19 cellular contexts compared by ENCODE assay signal in the genomic region with DNA sequence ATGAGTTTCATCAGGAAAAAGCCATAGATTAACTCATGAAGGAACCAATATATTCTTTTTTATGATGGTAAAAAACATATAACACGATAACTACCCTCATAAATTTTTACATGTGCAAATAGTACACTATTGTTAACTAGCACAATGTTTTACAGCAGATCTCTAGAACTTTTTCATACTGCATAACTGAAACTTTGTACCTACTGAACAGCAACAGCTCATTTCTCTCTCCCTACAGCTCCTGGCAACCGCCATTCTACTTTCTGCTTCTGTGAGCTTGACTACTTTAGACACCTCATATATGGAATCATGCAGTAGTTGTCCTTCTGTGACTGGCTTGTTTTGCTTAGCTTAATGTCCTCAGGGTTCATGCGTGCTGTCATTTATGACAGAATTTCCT.
DNase-seq lines count a peak whose midpoint lies in the region; ATAC-seq, FAIRE-seq and TF ChIP-seq lines count a peak whose summit lies in the region.
"Had no signal": no experiment of that assay in that cellular context is flagged by ENCODE, and none has a peak within 500 bp of the region (broad histone marks: within the 10 kb centered on the region; RNA-seq: fewer than 3 reads in every experiment).

No MANE protein-coding gene starts in this region.

- TF ChIP-seq CTCF in smooth muscle cell (IDR thresholded peaks at IDR 0.05; ENCODE audit: borderline replicate concordance, insufficient read depth, poor library complexity, severe bottlenecking) = no peak

- H3K27ac ChIP-seq in SK-N-MC = peak overlapping the region; percentile 86
- H3K27ac ChIP-seq in smooth muscle cell (ENCODE audit: low read depth) = peak overlapping the region; percentile 63
- H3K27ac ChIP-seq: GM23248, Peyer's patch had no signal

- no peaks in the 10 kb centered on the region for H3K36me3 ChIP-seq in SK-N-MC (ENCODE audit: insufficient read depth, low read length)
- no peaks in the 10 kb centered on the region for H3K36me3 ChIP-seq in smooth muscle cell (ENCODE audit: low read depth)
- H3K36me3 ChIP-seq: Peyer's patch had no signal

- DNase-seq in activated CD4-positive, alpha-beta memory T cell treated with anti-CD3 and anti-CD28 coated beads for 36 hours = peak; percentile 50
- no peak for DNase-seq in activated CD4-positive, alpha-beta memory T cell treated with anti-CD3 and anti-CD28 coated beads, Interleukin-2, amount 10 ng/mL, durations not matched to agents 7 days and 5 days
- no peak for DNase-seq in GM19239 (ENCODE audit: insufficient read length, low spot score)
- no peak for DNase-seq in SK-N-MC (ENCODE audit: low read depth, low spot score)
- no peak for DNase-seq in smooth muscle cell (lab: John Stamatoyannopoulos, UW; ENCODE audit: unreplicated experiment)
- no peak for DNase-seq in COLO668 (lab: John Stamatoyannopoulos, UW; ENCODE audit: unreplicated experiment)
- DNase-seq: Caco-2, Karpas-422, MM.1S, NCI-H1105, NCI-H187, Peyer's patch, Right ventricle myocardium superior had no signal

- H3K79me2 ChIP-seq in smooth muscle cell (ENCODE audit: low read depth) = no peaks in the 10 kb centered on the region

- WGBS in smooth muscle cell (ENCODE audit: low lambda C conversion rate) = 91% methylated on average over 3 of the region's 3 CpGs

- H3K4me3 ChIP-seq in SK-N-MC (peak overlapping the region; percentile 57), smooth muscle cell (no peak overlapping the region)
- H3K4me3 ChIP-seq: A549, GM23248, Peyer's patch had no signal

- H3K9ac ChIP-seq in SK-N-MC (ENCODE audit: insufficient read length) (no peak overlapping the region), smooth muscle cell (ENCODE audit: low read depth) (no peak overlapping the region)
- H3K9ac ChIP-seq: GM23248 had no signal

- intact Hi-C loops in activated CD4-positive, alpha-beta memory T cell treated with anti-CD3 and anti-CD28 coated beads for 36 hours (cut with micrococcal nuclease) = loop anchor here (1.0 to 2.0 kb wide), 8 partner anchors 9 to 257 kb away; no protein-coding TSS in a partner anchor

- H3K27me3 ChIP-seq in smooth muscle cell (ENCODE audit: low read depth) = no peaks in the 10 kb centered on the region
- H3K27me3 ChIP-seq: Peyer's patch had no signal

- POLR2A ChIA-PET in activated CD4-positive, alpha-beta memory T cell treated with anti-CD3 and anti-CD28 coated beads for 36 hours (lab: Charles Lee) = interaction anchor here (0.7 to 2.8 kb wide), 4 partner anchors 9 to 235 kb away, joined by 3 to 15 read pairs (median 4); a partner anchor contains a TSS
- POLR2A ChIA-PET in activated CD4-positive, alpha-beta memory T cell treated with anti-CD3 and anti-CD28 coated beads, Interleukin-2, amount 10 ng/mL, durations not matched to agents 7 days and 5 days (lab: Charles Lee) = interaction anchor here (1.5 to 3.8 kb wide), 4 partner anchors 9 to 235 kb away, joined by 5 to 19 read pairs (median 10); a partner anchor contains a TSS

- peak; percentile 59 for FAIRE-seq in GM19239 (lab: Jason Lieb, UNC)
- FAIRE-seq: A549 had no signal

- peaks cover 14% of the 10 kb centered on the region for H3K4me1 ChIP-seq in smooth muscle cell (ENCODE audit: low read depth)
- H3K4me1 ChIP-seq: Caco-2 had no signal

- H3K9me3 ChIP-seq in SK-N-MC (ENCODE audit: low read depth, low read length) (no peaks in the 10 kb centered on the region), smooth muscle cell (replicated peaks; ENCODE audit: low read depth) (no peaks in the 10 kb centered on the region)
- H3K9me3 ChIP-seq: A549, Caco-2, Peyer's patch had no signal

- H3K27me3 Mint-ChIP-seq in activated CD4-positive, alpha-beta memory T cell treated with anti-CD3 and anti-CD28 coated beads for 36 hours = no peaks in the 10 kb centered on the region
- H3K27me3 Mint-ChIP-seq in activated CD4-positive, alpha-beta memory T cell treated with anti-CD3 and anti-CD28 coated beads, Interleukin-2, amount 10 ng/mL, durations not matched to agents 7 days and 5 days = peaks cover 4% of the 10 kb centered on the region

- no peak for ATAC-seq in GM21447 (IDR thresholded peaks at IDR 0.05; ENCODE audit: unreplicated experiment)
- no peak for ATAC-seq in HG03439 (IDR thresholded peaks at IDR 0.05; ENCODE audit: unreplicated experiment)
- ATAC-seq: A549, HCT116 had no signal

- peaks cover 44% of the 10 kb centered on the region for H3K4me1 Mint-ChIP-seq in activated CD4-positive, alpha-beta memory T cell treated with anti-CD3 and anti-CD28 coated beads for 36 hours (ENCODE audit: low read depth)
- peaks cover 35% of the 10 kb centered on the region for H3K4me1 Mint-ChIP-seq in activated CD4-positive, alpha-beta memory T cell treated with anti-CD3 and anti-CD28 coated beads, Interleukin-2, amount 10 ng/mL, durations not matched to agents 7 days and 5 days

- H4K20me1 ChIP-seq in smooth muscle cell (ENCODE audit: low read depth) = no peaks in the 10 kb centered on the region

- no peaks in the 10 kb centered on the region for H3F3A ChIP-seq in smooth muscle cell (ENCODE audit: low read depth)

- H3K4me3 Mint-ChIP-seq in activated CD4-positive, alpha-beta memory T cell treated with anti-CD3 and anti-CD28 coated beads for 36 hours = no peak overlapping the region
- no peak overlapping the region for H3K4me3 Mint-ChIP-seq in activated CD4-positive, alpha-beta memory T cell treated with anti-CD3 and anti-CD28 coated beads, Interleukin-2, amount 10 ng/mL, durations not matched to agents 7 days and 5 days
- H3K4me3 Mint-ChIP-seq: CD14-positive monocyte had no signal

- peak overlapping the region; percentile 9 for H3K4me2 ChIP-seq in smooth muscle cell
- H3K4me2 ChIP-seq: A549 had no signal

- CTCF ChIA-PET in activated CD4-positive, alpha-beta memory T cell treated with anti-CD3 and anti-CD28 coated beads for 36 hours (lab: Charles Lee) = interaction anchor here (1.5 to 2.1 kb wide), 4 partner anchors 8 to 255 kb away, joined by 6 read pairs; no protein-coding TSS in a partner anchor
- CTCF ChIA-PET in activated CD4-positive, alpha-beta memory T cell treated with anti-CD3 and anti-CD28 coated beads, Interleukin-2, amount 10 ng/mL, durations not matched to agents 7 days and 5 days (lab: Charles Lee) = interaction anchor here (1.2 to 2.0 kb wide), 3 partner anchors 141 to 149 kb away, joined by 3 to 8 read pairs (median 3); no protein-coding TSS in a partner anchor

- peaks cover 2% of the 10 kb centered on the region for H3K36me3 Mint-ChIP-seq in activated CD4-positive, alpha-beta memory T cell treated with anti-CD3 and anti-CD28 coated beads for 36 hours
- peaks cover 26% of the 10 kb centered on the region for H3K36me3 Mint-ChIP-seq in activated CD4-positive, alpha-beta memory T cell treated with anti-CD3 and anti-CD28 coated beads, Interleukin-2, amount 10 ng/mL, durations not matched to agents 7 days and 5 days (ENCODE audit: low read depth)
- H3K36me3 Mint-ChIP-seq: CD14-positive monocyte had no signal

- H2AFZ ChIP-seq in smooth muscle cell (ENCODE audit: low read depth) = no peak overlapping the region
- H2AFZ ChIP-seq: GM23248 had no signal

- H3K9me3 Mint-ChIP-seq in activated CD4-positive, alpha-beta memory T cell treated with anti-CD3 and anti-CD28 coated beads for 36 hours = no peaks in the 10 kb centered on the region
- H3K9me3 Mint-ChIP-seq in activated CD4-positive, alpha-beta memory T cell treated with anti-CD3 and anti-CD28 coated beads, Interleukin-2, amount 10 ng/mL, durations not matched to agents 7 days and 5 days = peaks cover 18% of the 10 kb centered on the region

- H3K27ac Mint-ChIP-seq in activated CD4-positive, alpha-beta memory T cell treated with anti-CD3 and anti-CD28 coated beads for 36 hours = no peak overlapping the region
- H3K27ac Mint-ChIP-seq in activated CD4-positive, alpha-beta memory T cell treated with anti-CD3 and anti-CD28 coated beads, Interleukin-2, amount 10 ng/mL, durations not matched to agents 7 days and 5 days = no peak overlapping the region
